In genomic region chr11:65418681-65419459, GRCh38 we compare ENCODE assay signal across 1 cellular context.
TF ChIP-seq lines count a peak whose summit lies in the region.

No MANE protein-coding gene starts in this region.

TF ChIP-seq in K562, 482 proteins besides CTCF, POLR2A, EP300 and RAD21 (continued from another document and continues in another):
- TF ChIP-seq, protein P1, sequence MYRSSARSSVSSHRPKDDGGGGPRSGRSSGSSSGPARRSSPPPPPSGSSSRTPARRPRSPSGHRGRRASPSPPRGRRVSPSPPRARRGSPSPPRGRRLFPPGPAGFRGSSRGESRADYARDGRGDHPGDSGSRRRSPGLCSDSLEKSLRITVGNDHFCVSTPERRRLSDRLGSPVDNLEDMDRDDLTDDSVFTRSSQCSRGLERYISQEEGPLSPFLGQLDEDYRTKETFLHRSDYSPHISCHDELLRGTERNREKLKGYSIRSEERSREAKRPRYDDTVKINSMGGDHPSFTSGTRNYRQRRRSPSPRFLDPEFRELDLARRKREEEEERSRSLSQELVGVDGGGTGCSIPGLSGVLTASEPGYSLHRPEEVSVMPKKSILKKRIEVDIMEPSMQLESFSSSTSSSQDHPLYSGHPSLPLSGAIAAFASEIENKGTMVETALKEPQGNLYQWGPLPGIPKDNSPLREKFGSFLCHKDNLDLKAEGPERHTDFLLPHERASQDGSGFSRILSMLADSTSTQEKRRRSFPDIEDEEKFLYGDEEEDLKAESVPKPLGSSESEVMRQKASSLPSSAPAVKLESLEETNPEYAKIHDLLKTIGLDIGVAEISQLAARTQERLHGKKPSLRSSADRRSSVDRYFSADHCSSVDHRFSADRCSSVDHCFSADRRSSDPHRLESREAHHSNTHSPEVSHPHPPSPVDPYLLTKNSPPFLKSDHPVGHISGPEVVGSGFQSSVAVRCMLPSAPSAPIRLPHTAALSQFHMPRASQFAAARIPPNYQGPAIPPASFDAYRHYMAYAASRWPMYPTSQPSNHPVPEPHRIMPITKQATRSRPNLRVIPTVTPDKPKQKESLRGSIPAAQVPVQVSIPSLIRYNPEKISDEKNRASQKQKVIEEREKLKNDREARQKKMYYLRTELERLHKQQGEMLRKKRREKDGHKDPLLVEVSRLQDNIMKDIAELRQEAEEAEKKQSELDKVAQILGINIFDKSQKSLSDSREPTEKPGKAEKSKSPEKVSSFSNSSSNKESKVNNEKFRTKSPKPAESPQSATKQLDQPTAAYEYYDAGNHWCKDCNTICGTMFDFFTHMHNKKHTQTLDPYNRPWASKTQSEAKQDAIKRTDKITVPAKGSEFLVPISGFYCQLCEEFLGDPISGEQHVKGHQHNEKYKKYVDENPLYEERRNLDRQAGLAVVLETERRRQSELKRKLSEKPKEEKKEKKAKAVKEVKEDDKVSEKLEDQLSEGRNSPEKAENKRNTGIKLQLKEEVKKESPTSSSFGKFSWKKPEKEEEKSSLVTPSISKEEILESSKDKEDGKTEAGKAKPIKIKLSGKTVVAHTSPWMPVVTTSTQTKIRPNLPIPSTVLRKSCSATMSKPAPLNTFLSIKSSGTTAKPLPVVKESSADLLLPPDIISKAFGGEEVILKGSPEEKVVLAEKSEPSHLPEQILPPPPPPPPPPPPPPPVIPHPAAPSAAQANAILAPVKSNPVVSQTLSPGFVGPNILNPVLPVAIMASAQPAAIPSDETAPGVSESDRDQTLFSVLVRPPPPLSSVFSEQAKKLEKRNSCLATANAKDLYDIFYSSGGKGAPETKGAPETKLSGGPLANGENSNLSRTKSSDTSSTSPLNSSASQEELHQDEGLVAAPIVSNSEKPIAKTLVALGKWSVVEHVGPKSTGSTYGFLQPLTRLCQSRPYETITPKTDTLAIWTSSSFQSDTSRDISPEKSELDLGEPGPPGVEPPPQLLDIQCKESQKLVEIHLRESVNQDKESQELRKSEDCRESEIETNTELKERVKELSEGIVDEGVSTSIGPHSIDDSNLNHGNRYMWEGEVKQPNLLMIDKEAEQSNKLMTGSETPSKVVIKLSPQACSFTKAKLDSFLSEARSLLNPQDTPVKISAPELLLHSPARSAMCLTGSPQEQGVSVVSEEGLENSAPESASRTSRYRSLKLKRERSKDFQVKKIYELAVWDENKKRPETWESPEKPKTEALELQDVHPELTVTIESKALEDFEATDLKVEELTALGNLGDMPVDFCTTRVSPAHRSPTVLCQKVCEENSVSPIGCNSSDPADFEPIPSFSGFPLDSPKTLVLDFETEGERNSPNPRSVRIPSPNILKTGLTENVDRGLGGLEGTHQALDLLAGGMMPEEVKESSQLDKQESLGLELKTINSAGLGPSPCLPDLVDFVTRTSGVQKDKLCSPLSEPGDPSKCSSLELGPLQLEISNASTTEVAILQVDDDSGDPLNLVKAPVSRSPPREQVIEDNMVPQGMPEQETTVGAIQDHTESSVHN (IDR thresholded peaks at IDR 0.05; ENCODE audit: borderline replicate concordance in 1 of 2, low read depth in 1 of 2) = peak in 1 of 2 experiments; percentile 94; a peak in 2 of 4 replicates
- TF ChIP-seq, protein P2, sequence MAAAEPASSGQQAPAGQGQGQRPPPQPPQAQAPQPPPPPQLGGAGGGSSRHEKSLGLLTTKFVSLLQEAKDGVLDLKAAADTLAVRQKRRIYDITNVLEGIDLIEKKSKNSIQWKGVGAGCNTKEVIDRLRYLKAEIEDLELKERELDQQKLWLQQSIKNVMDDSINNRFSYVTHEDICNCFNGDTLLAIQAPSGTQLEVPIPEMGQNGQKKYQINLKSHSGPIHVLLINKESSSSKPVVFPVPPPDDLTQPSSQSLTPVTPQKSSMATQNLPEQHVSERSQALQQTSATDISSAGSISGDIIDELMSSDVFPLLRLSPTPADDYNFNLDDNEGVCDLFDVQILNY (CRISPR knock-in tag; IDR thresholded peaks at IDR 0.05) = peak; percentile 83; the same call in 1 of the 2 replicates
- TF ChIP-seq, protein P3, sequence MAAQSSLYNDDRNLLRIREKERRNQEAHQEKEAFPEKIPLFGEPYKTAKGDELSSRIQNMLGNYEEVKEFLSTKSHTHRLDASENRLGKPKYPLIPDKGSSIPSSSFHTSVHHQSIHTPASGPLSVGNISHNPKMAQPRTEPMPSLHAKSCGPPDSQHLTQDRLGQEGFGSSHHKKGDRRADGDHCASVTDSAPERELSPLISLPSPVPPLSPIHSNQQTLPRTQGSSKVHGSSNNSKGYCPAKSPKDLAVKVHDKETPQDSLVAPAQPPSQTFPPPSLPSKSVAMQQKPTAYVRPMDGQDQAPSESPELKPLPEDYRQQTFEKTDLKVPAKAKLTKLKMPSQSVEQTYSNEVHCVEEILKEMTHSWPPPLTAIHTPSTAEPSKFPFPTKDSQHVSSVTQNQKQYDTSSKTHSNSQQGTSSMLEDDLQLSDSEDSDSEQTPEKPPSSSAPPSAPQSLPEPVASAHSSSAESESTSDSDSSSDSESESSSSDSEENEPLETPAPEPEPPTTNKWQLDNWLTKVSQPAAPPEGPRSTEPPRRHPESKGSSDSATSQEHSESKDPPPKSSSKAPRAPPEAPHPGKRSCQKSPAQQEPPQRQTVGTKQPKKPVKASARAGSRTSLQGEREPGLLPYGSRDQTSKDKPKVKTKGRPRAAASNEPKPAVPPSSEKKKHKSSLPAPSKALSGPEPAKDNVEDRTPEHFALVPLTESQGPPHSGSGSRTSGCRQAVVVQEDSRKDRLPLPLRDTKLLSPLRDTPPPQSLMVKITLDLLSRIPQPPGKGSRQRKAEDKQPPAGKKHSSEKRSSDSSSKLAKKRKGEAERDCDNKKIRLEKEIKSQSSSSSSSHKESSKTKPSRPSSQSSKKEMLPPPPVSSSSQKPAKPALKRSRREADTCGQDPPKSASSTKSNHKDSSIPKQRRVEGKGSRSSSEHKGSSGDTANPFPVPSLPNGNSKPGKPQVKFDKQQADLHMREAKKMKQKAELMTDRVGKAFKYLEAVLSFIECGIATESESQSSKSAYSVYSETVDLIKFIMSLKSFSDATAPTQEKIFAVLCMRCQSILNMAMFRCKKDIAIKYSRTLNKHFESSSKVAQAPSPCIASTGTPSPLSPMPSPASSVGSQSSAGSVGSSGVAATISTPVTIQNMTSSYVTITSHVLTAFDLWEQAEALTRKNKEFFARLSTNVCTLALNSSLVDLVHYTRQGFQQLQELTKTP (IDR thresholded peaks at IDR 0.05; ENCODE audit: low read depth in 1 of 2, partially characterized antibody in 2 of 2) = peak; percentile 61 to 73
- no peak for TF ChIP-seq HINFP (tag; conservative IDR thresholded peaks at IDR 0.05; ENCODE audit: low read depth)
- TF ChIP-seq SOX6 (IDR thresholded peaks at IDR 0.05) = peak; percentile 88
- TF ChIP-seq ZFP30 (CRISPR knock-in tag; IDR thresholded peaks at IDR 0.05; ENCODE audit: borderline replicate concordance) = no peak
- peak; percentile 12 for TF ChIP-seq TEAD4 (IDR thresholded peaks at IDR 0.05; ENCODE audit: low read length)
- TF ChIP-seq TEAD4 (CRISPR knock-in tag; IDR thresholded peaks at IDR 0.05; ENCODE audit: borderline replicate concordance) = no peak
- TF ChIP-seq, protein P4, sequence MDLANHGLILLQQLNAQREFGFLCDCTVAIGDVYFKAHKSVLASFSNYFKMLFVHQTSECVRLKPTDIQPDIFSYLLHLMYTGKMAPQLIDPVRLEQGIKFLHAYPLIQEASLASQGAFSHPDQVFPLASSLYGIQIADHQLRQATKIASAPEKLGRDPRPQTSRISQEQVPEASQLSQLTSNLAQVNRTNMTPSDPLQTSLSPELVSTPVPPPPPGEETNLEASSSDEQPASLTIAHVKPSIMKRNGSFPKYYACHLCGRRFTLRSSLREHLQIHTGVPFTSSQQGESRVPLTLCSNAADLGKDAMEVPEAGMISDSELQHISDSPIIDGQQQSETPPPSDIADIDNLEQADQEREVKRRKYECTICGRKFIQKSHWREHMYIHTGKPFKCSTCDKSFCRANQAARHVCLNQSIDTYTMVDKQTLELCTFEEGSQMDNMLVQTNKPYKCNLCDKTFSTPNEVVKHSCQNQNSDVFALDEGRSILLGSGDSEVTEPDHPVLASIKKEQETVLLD (IDR thresholded peaks at IDR 0.05) = no peak
- TF ChIP-seq TCF3 (CRISPR knock-in tag; IDR thresholded peaks at IDR 0.05) = 0 out of 2 replicates have a peak, but pooled peaks have one; percentile 33
- TF ChIP-seq HLTF (IDR thresholded peaks at IDR 0.05) = 0 out of 2 replicates have a peak, but pooled peaks have one; percentile 35
- peak; percentile 48 to 59; a peak in 2 of 4 replicates for TF ChIP-seq FOXA3 (CRISPR knock-in tag; conservative IDR thresholded peaks at IDR 0.05 in 1 of 2, IDR thresholded peaks at IDR 0.05 in 1 of 2)
- no peak for TF ChIP-seq ZNF174 (CRISPR knock-in tag; IDR thresholded peaks at IDR 0.05)
- no peak for TF ChIP-seq EP400 (IDR thresholded peaks at IDR 0.05)
- TF ChIP-seq ZC3H11A (IDR thresholded peaks at IDR 0.05; ENCODE audit: low read depth, low read length) = no peak
- TF ChIP-seq, protein P5, sequence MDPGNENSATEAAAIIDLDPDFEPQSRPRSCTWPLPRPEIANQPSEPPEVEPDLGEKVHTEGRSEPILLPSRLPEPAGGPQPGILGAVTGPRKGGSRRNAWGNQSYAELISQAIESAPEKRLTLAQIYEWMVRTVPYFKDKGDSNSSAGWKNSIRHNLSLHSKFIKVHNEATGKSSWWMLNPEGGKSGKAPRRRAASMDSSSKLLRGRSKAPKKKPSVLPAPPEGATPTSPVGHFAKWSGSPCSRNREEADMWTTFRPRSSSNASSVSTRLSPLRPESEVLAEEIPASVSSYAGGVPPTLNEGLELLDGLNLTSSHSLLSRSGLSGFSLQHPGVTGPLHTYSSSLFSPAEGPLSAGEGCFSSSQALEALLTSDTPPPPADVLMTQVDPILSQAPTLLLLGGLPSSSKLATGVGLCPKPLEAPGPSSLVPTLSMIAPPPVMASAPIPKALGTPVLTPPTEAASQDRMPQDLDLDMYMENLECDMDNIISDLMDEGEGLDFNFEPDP (CRISPR knock-in tag; IDR thresholded peaks at IDR 0.05) = no peak
- peak; percentile 94 for TF ChIP-seq LEF1 (IDR thresholded peaks at IDR 0.05)
- peak; percentile 54 to 73; a peak in 2 of 4 replicates for TF ChIP-seq SIN3A (IDR thresholded peaks at IDR 0.05; ENCODE audit: borderline replicate concordance in 2 of 2, control insufficient read depth in 1 of 2, low read depth in 2 of 2, low read length in 2 of 2)
- no peak for TF ChIP-seq IRF1 (CRISPR knock-in tag; IDR thresholded peaks at IDR 0.05; ENCODE audit: borderline replicate concordance)
- TF ChIP-seq ZNF212 (CRISPR knock-in tag; IDR thresholded peaks at IDR 0.05) = no peak
- TF ChIP-seq TCF7 (IDR thresholded peaks at IDR 0.05; ENCODE audit: borderline replicate concordance) = no peak
- TF ChIP-seq ZNF253 (CRISPR knock-in tag; conservative IDR thresholded peaks at IDR 0.05) = no peak
